Comparison of ENCODE assay signal across 2 cellular contexts in genomic region chr20:37504404-37505096, GRCh38.
TF ChIP-seq lines count a peak whose summit lies in the region.

No MANE protein-coding gene starts in this region.

TF ChIP-seq in IMR-90, 13 proteins besides CTCF, POLR2A, EP300 and RAD21:
- TF ChIP-seq CHD1 (IDR thresholded peaks at IDR 0.05; ENCODE audit: low read depth, low read length) = no peak
- no peak for TF ChIP-seq MAZ (IDR thresholded peaks at IDR 0.05; ENCODE audit: borderline replicate concordance, low read depth, low read length)
- TF ChIP-seq RCOR1 (IDR thresholded peaks at IDR 0.05; ENCODE audit: insufficient replicate concordance, low read length) = no peak
- no peak for TF ChIP-seq NFE2L2 (IDR thresholded peaks at IDR 0.05; ENCODE audit: low read depth, low read length)
- no peak for TF ChIP-seq ELK1 (IDR thresholded peaks at IDR 0.05; ENCODE audit: borderline replicate concordance, low read depth, low read length)
- TF ChIP-seq SMC3 (IDR thresholded peaks at IDR 0.05; ENCODE audit: low read depth, low read length) = no peak
- TF ChIP-seq RFX5 (IDR thresholded peaks at IDR 0.05; ENCODE audit: low read depth, low read length) = no peak
- TF ChIP-seq CEBPB (IDR thresholded peaks at IDR 0.05; ENCODE audit: low read depth, low read length) = no peak
- no peak for TF ChIP-seq USF2 (IDR thresholded peaks at IDR 0.05; ENCODE audit: low read depth, low read length)
TF ChIP-seq in IMR-90: peak in this region for 0.

TF ChIP-seq in GM12878, 131 proteins besides CTCF, POLR2A, EP300 and RAD21:
- TF ChIP-seq SREBF1 (IDR thresholded peaks at IDR 0.05; ENCODE audit: low read length) = no peak
- TF ChIP-seq FOS (IDR thresholded peaks at IDR 0.05; ENCODE audit: borderline replicate concordance, extremely low read depth, insufficient read length) = no peak
- no peak for TF ChIP-seq NFXL1 (IDR thresholded peaks at IDR 0.05; ENCODE audit: borderline replicate concordance)
- TF ChIP-seq HDGF (IDR thresholded peaks at IDR 0.05) = no peak
- TF ChIP-seq RELA (IDR thresholded peaks at IDR 0.05; ENCODE audit: borderline replicate concordance, partially characterized antibody) = no peak
- TF ChIP-seq IKZF1 (conservative IDR thresholded peaks at IDR 0.05) = no peak
- peak; percentile 51; the same call in 1 of the 2 replicates for TF ChIP-seq BMI1 (IDR thresholded peaks at IDR 0.05; ENCODE audit: borderline replicate concordance)
- TF ChIP-seq SP1 (IDR thresholded peaks at IDR 0.05; ENCODE audit: low read depth, low read length) = no peak
